ENCODE assay signal across 8 cellular contexts in genomic region chr12:32755654-32756475, GRCh38. TPM values are rescaled to one million over a fixed set of nuclear protein-coding genes. Genes with fewer than 3 reads are reported as not detected.
DNase-seq lines count a peak whose midpoint lies in the region; ATAC-seq, FAIRE-seq and TF ChIP-seq lines count a peak whose summit lies in the region.

TSS of gene YARS2 (minus strand) at chr12:32755897. CDS start at chr12:32755874, 23 bp downstream.

- TF ChIP-seq CTCF in WERI-Rb-1 (IDR thresholded peaks at IDR 0.05; ENCODE audit: low read depth, low read length) (peak; percentile 70), bronchial epithelial cell (IDR thresholded peaks at IDR 0.05; ENCODE audit: insufficient read depth, low read length, severe bottlenecking) (peak; percentile 71), spleen (IDR thresholded peaks at IDR 0.05 in 8 of 11, conservative IDR thresholded peaks at IDR 0.05 in 3 of 11) (peak; percentile 80 to 95 (median 88))

- peaks cover 21 to 36% of the 10 kb centered on the region in 2 donors for H3K4me1 Mint-ChIP-seq in immature natural killer cell

- TF ChIP-seq POLR2A in spleen (IDR thresholded peaks at IDR 0.05) = peak in 1 of 3 donors; percentile 52

- H3K27ac Mint-ChIP-seq in immature natural killer cell = peak within 1 kb of the TSS; percentile 78 to 94 (median 92)

- peaks cover 3 to 12% (median 4%) of the 10 kb centered on the region in 3 donors for H3K36me3 Mint-ChIP-seq in immature natural killer cell

- intact Hi-C loops in spleen (cut with DNase I; ENCODE audit: low total_unique reads) = loop anchor here (5.0 to 10.0 kb wide), 2 partner anchors 1266 to 1459 kb away; partner anchors contain the start of gene ALG10

- DNase-seq in ACHN = peak; percentile 100
- peak; percentile 96 for DNase-seq in NCI-H2196 treated with DMSO at 0.1 percent for 48 hours (lab: John Stamatoyannopoulos, UW; ENCODE audit: unreplicated experiment)
- peak; percentile 97 for DNase-seq in WERI-Rb-1
- peak; percentile 96 for DNase-seq in bronchial epithelial cell (ENCODE audit: low read depth)
- DNase-seq in immature natural killer cell = peak; percentile 74 to 80 (median 78)
- DNase-seq in spleen = peak; percentile 95

- peak; percentile 86 for ATAC-seq in GM18868 (IDR thresholded peaks at IDR 0.05; ENCODE audit: unreplicated experiment)
- ATAC-seq in HG03135 (IDR thresholded peaks at IDR 0.05; ENCODE audit: unreplicated experiment) = peak; percentile 74

- peaks cover 9 to 31% (median 24%) of the 10 kb centered on the region in 6 donors for H3K4me1 ChIP-seq in spleen

- FAIRE-seq in bronchial epithelial cell (lab: Jason Lieb, UNC) = no peak

- no peaks in the 10 kb centered on the region for H3K27me3 ChIP-seq in WERI-Rb-1 (ENCODE audit: insufficient read depth, low read depth, severe bottlenecking)
- no peaks in the 10 kb centered on the region for H3K27me3 ChIP-seq in bronchial epithelial cell (ENCODE audit: control insufficient read depth, insufficient read depth, low read length)
- H3K27me3 ChIP-seq in spleen (replicated peaks in 1 of 7) = no peaks in the 10 kb centered on the region

- H3K27ac ChIP-seq in WERI-Rb-1 = peak within 1 kb of the TSS; percentile 94
- H3K27ac ChIP-seq in spleen = peak within 1 kb of the TSS; percentile 88 to 94 (median 91)

- WGBS in spleen, 5 donors = 0 to 1% (median 0%) methylated on average over 30 to 39 of the region's 39 CpGs

- peak within 1 kb of the TSS; percentile 87 to 95 (median 93) for H3K4me3 Mint-ChIP-seq in immature natural killer cell

- no peaks in the 10 kb centered on the region for H3K9me3 Mint-ChIP-seq in immature natural killer cell

- no peaks in the 10 kb centered on the region for H3K9me3 ChIP-seq in WERI-Rb-1 (ENCODE audit: severe bottlenecking)
- no peaks in the 10 kb centered on the region for H3K9me3 ChIP-seq in spleen

- peaks cover 32% of the 10 kb centered on the region for H3K36me3 ChIP-seq in WERI-Rb-1
- H3K36me3 ChIP-seq in bronchial epithelial cell (ENCODE audit: control insufficient read depth, insufficient read depth, low read length) = peaks cover 6% of the 10 kb centered on the region
- peaks cover 4 to 33% (median 24%) of the 10 kb centered on the region in 6 donors for H3K36me3 ChIP-seq in spleen

- in situ Hi-C loops in ACHN (cut with HindIII; ENCODE audit: low pct_ligation_motif_present, low pct_unique_long_range_greater_than_20kb, low sequenced_read_pairs) = loop anchor here (25.0 kb wide), 1 partner anchor 181 kb away; no protein-coding TSS in a partner anchor

- H3K4me3 ChIP-seq in WERI-Rb-1 (ENCODE audit: low read depth, low read length) (peak within 1 kb of the TSS; percentile 78), bronchial epithelial cell (ENCODE audit: low read depth, low read length) (peak within 1 kb of the TSS; percentile 84), spleen (peak within 1 kb of the TSS; percentile 75 to 99 (median 96))

- H3K27me3 Mint-ChIP-seq in immature natural killer cell (ENCODE audit: low read depth in 3 of 3) = peaks cover 0 to 2% (median 0%) of the 10 kb centered on the region in 3 donors

RNA-seq across cellular contexts. Expression of gene YARS2, which starts in this region (rescaled TPM):
- 29.2 and 31.0 TPM in 2 replicates for total RNA-seq in bronchial epithelial cell
- polyA plus RNA-seq in immature natural killer cell = 10 to 100 TPM in 2 of 3 donors, 1 to 10 TPM in 1; 8.8 to 19.1 (median 13.7) TPM
- total RNA-seq in spleen = 10 to 100 TPM; 13.2 to 23.5 (median 15.4) TPM
- 10 to 100 TPM; 13.7 to 22.0 (median 14.7) TPM for polyA plus RNA-seq in spleen

Comparison
In these comparisons a context has a peak if more than half of its experiments do, and no peak if none do; other contexts are left out.
1. Peak in every context shown above with its lines: DNase-seq, ATAC-seq, H3K4me3 ChIP-seq and H3K27ac ChIP-seq.